Comparison of ENCODE assay signal across 8 cellular contexts in genomic region chr17:48048321-48049140, GRCh38. TPM values are rescaled to one million over a fixed set of nuclear protein-coding genes. Genes with fewer than 3 reads are reported as not detected.
DNase-seq lines count a peak whose midpoint lies in the region; ATAC-seq and TF ChIP-seq lines count a peak whose summit lies in the region.

NFE2L1 (plus strand) TSS chr17:48048359; CDS start chr17:48051119, 2,760 bp downstream.

- ATAC-seq in GM19463 (IDR thresholded peaks at IDR 0.05; ENCODE audit: unreplicated experiment) (peak; percentile 40), HG03558 (IDR thresholded peaks at IDR 0.05; ENCODE audit: extremely low read depth, unreplicated experiment) (peak; percentile 22)

- DNase-seq in EH (ENCODE audit: low read depth) = peak; percentile 94
- DNase-seq in PC-9 = peak; percentile 82 to 85
- DNase-seq in astrocyte of the hippocampus (ENCODE audit: low read depth, low spot score) = peak; percentile 92
- DNase-seq in hepatic stellate cell (ENCODE audit: low spot score) = peak; percentile 85
- peak; percentile 81 for DNase-seq in pulmonary artery endothelial cell (ENCODE audit: low read depth, low spot score)
- no peak for DNase-seq in T-helper 9 cell

- peaks cover 11% of the 10 kb centered on the region for H3F3A ChIP-seq in PC-9 (ENCODE audit: insufficient read depth, low read depth)

- H3K27ac ChIP-seq in PC-9 = peak within 1 kb of the TSS; percentile 82

- H2AFZ ChIP-seq in PC-9 = peak within 1 kb of the TSS; percentile 78

- H3K9me2 ChIP-seq in PC-9 (ENCODE audit: insufficient read depth) = no peaks in the 10 kb centered on the region; the same call in 1 of the 2 replicates

- no TSS peak for BruUV-seq in PC-9 (replicated peaks; lab: Mats Ljungman, UMichigan)

- no peaks in the 10 kb centered on the region for H3K9me3 ChIP-seq in PC-9 (ENCODE audit: insufficient read depth, low read depth)

- H3K4me3 ChIP-seq in PC-9 = peak within 1 kb of the TSS; percentile 70

- no peaks in the 10 kb centered on the region for H4K20me1 ChIP-seq in PC-9 (ENCODE audit: insufficient read depth)

- H3K79me2 ChIP-seq in PC-9 (ENCODE audit: low read depth) = peaks cover 62% of the 10 kb centered on the region

- POLR2A ChIA-PET in PC-9 (lab: Charles Lee; ENCODE audit: unreplicated experiment) = interaction anchor here (0.5 to 0.7 kb wide), 6 partner anchors 19 to 1099 kb away, joined by 4 to 8 read pairs (median 6); partner anchors contain the start of gene PRR15L

- H3K36me3 ChIP-seq in PC-9 (ENCODE audit: low read depth) = peaks cover 12% of the 10 kb centered on the region; the same call in 1 of the 2 replicates

- peaks cover 55% of the 10 kb centered on the region for H3K4me1 ChIP-seq in PC-9 (replicated peaks; ENCODE audit: insufficient read depth)

- peak within 1 kb of the TSS; percentile 87 for H3K4me2 ChIP-seq in PC-9

- CTCF ChIA-PET in PC-9 (lab: Charles Lee) = interaction anchor here (0.6 kb wide), 4 partner anchors 65 to 294 kb away, joined by 3 to 9 read pairs (median 7); partner anchors contain the start of gene CDK5RAP3

- no peaks in the 10 kb centered on the region for H3K27me3 ChIP-seq in PC-9 (ENCODE audit: insufficient read depth, low read depth)

- intact Hi-C loops in PC-9 (cut with micrococcal nuclease; ENCODE audit: unreplicated experiment) = loop anchor here (1.0 to 5.0 kb wide), 2 partner anchors 22 to 54 kb away; partner anchors contain the start of gene CBX1

- peak; percentile 22; the same call in 1 of the 2 replicates for TF ChIP-seq CTCF in PC-9 (conservative IDR thresholded peaks at IDR 0.05)

RNA-seq across cellular contexts. Expression of gene NFE2L1, which starts in this region (rescaled TPM):
- total RNA-seq in PC-9 (2021) (85.5 and 91.7 TPM in 2 replicates), pulmonary artery endothelial cell (105 and 121 TPM in 2 replicates)
